In the genomic region with DNA sequence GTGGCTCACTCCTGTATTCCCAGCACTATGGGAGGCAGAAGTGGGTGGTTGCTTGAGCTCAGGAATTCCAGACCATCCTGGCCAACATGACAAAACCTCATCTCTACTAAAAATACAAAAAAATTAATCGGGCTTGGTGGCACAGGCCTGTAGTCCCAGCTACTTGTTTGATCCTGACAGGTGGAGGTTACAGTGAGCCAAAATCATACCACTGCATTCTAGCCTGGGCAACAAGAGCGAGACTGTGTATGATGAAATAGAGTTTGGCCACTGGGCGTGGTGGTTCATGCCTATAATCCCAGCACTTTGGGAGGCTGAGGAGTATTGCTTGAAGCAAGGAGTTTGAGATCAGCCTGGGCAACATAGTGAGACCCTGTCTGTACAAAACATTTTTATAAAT, we compare ENCODE assay signal across 16 cellular contexts.
"Had no signal": no experiment of that assay in that cellular context is flagged by ENCODE, and none has a peak within 500 bp of the region (broad histone marks: within the 10 kb centered on the region; RNA-seq: fewer than 3 reads in every experiment).

No MANE protein-coding gene starts in this region.

- ATAC-seq: effector memory CD8-positive, alpha-beta T cell; heart right ventricle; naive thymus-derived CD8-positive, alpha-beta T cell; sciatic nerve; stimulated activated naive CD8-positive, alpha-beta T cell treated with anti-CD3 and anti-CD28 coated beads, Interleukin-15, Interleukin-2, amounts not matched to agents 100 U/mL and 50 U/mL, for 24 hours had no signal

- DNase-seq: effector memory CD8-positive, alpha-beta T cell; gastrocnemius medialis; heart right ventricle; kidney glomerular epithelial cell; naive thymus-derived CD8-positive, alpha-beta T cell; posterior cingulate gyrus; stimulated activated CD4-positive, alpha-beta T cell treated with anti-CD3 and anti-CD28 coated beads, Interleukin-2, amount 100 ng/mL, for 24 hours; stimulated activated CD4-positive, alpha-beta T cell treated with anti-CD3 and anti-CD28 coated beads, Interleukin-4, amount 100 ng/mL, for 4 hours; stimulated activated naive CD8-positive, alpha-beta T cell treated with anti-CD3 and anti-CD28 coated beads, Interleukin-15, Interleukin-2, amounts not matched to agents 100 U/mL and 50 U/mL, for 24 hours; tibial artery had no signal

- H3K36me3 ChIP-seq: esophagus muscularis mucosa, gastrocnemius medialis, heart right ventricle, suprapubic skin, tibial artery had no signal

- H3K4me1 ChIP-seq: gastrocnemius medialis, suprapubic skin, tibial artery had no signal

- H3K27me3 ChIP-seq: esophagus muscularis mucosa, gastrocnemius medialis, heart right ventricle, suprapubic skin, tibial artery had no signal

- H3K27me3 Mint-ChIP-seq: effector memory CD8-positive, alpha-beta T cell; naive thymus-derived CD8-positive, alpha-beta T cell had no signal

- H3K27ac ChIP-seq: epithelial cell of prostate, esophagus muscularis mucosa, gastrocnemius medialis, heart right ventricle, skin epidermis, suprapubic skin, tibial artery had no signal

- H3K9me3 ChIP-seq: esophagus muscularis mucosa, gastrocnemius medialis, heart right ventricle, suprapubic skin, tibial artery had no signal

- H3K27ac Mint-ChIP-seq: effector memory CD8-positive, alpha-beta T cell; naive thymus-derived CD8-positive, alpha-beta T cell had no signal

- H3K4me3 Mint-ChIP-seq: effector memory CD8-positive, alpha-beta T cell; naive thymus-derived CD8-positive, alpha-beta T cell; neural crest cell had no signal

- H3K9me3 Mint-ChIP-seq: effector memory CD8-positive, alpha-beta T cell; naive thymus-derived CD8-positive, alpha-beta T cell had no signal

- H3K4me3 ChIP-seq: esophagus muscularis mucosa, gastrocnemius medialis, heart right ventricle, skin epidermis, suprapubic skin, tibial artery had no signal
